Comparison of ENCODE assay signal across 11 cellular contexts in the genomic region with DNA sequence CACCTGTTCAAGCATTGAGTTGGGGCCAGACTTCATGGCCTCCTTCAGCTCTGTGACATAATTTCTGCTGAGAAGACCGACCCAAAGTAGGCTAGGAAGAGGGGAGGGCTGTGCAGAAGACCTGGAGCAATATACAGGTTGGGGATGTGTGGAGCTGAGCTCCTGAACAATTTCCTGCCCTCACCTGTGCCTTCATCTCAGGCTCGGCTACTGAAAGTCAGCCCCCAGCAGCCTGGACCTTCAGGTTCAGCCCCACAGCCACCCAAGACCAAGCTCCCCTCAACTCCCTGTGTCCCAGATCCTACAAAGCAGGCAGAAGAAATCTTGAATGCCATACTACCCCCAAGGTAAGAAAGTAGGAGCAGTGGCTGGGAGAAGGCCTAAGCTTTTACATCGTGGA. TPM values are rescaled to one million over a fixed set of nuclear protein-coding genes. Genes with fewer than 3 reads are reported as not detected.
A peak's percentile ranks its signal among the peaks of the same experiment; 100 is the strongest.
DNase-seq lines count a peak whose midpoint lies in the region; TF ChIP-seq lines count a peak whose summit lies in the region.
"Had no signal": no experiment of that assay in that cellular context is flagged by ENCODE, and none has a peak within 500 bp of the region (broad histone marks: within the 10 kb centered on the region; RNA-seq: fewer than 3 reads in every experiment).

No MANE protein-coding gene starts in this region.

- peak overlapping the region; percentile 83 for H2AK5ac ChIP-seq in neuronal stem cell (ENCODE audit: low read depth, low read length)

- no peak overlapping the region for H3K4ac ChIP-seq in neuronal stem cell (ENCODE audit: low read length)

- peak overlapping the region; percentile 50 for H2BK15ac ChIP-seq in neuronal stem cell (ENCODE audit: low read length)

- peaks cover 12% of the 10 kb centered on the region for H3K79me1 ChIP-seq in neuronal stem cell (ENCODE audit: low read depth, low read length)

- no peak overlapping the region for H2BK5ac ChIP-seq in neuronal stem cell (ENCODE audit: low read length)

- TF ChIP-seq POLR2A in erythroblast (IDR thresholded peaks at IDR 0.05; ENCODE audit: low read length), result no peak

- no peak overlapping the region for H2BK12ac ChIP-seq in neuronal stem cell (ENCODE audit: low read length)

- H3K27me3 ChIP-seq in NT2/D1 (ENCODE audit: insufficient read depth, insufficient read length) (no peaks in the 10 kb centered on the region), neuronal stem cell (ENCODE audit: control insufficient read depth in 3 of 3, insufficient read depth in 3 of 3, low read depth in 1 of 3, low read length in 3 of 3) (no peaks in the 10 kb centered on the region)
- H3K27me3 ChIP-seq: BE2C had no signal

- peak overlapping the region; percentile 64 for H3K27ac ChIP-seq in 22Rv1
- no peak overlapping the region for H3K27ac ChIP-seq in neuronal stem cell (replicated peaks; ENCODE audit: low read length)

- H3K36me3 ChIP-seq in NT2/D1 (ENCODE audit: insufficient read depth, insufficient read length, low read length) (peaks cover 21% of the 10 kb centered on the region), neuronal stem cell (replicated peaks in 1 of 2; ENCODE audit: control insufficient read depth in 2 of 2, insufficient read depth in 2 of 2, low read length in 2 of 2) (peaks cover 13 to 28% of the 10 kb centered on the region in 2 donors)
- H3K36me3 ChIP-seq: BE2C had no signal

- H2BK120ac ChIP-seq in neuronal stem cell (ENCODE audit: low read depth, low read length), result no peak overlapping the region

- no peak overlapping the region for H3K14ac ChIP-seq in neuronal stem cell (ENCODE audit: low read length)

- DNase-seq in NT2/D1 (ENCODE audit: low read depth, low spot score), result no peak
- no peak for DNase-seq in fibroblast of the aortic adventitia (ENCODE audit: low read depth)
- no peak for DNase-seq in neuronal stem cell (ENCODE audit: low spot score)
- no peak for DNase-seq in NCI-H748 (lab: John Stamatoyannopoulos, UW; ENCODE audit: unreplicated experiment)
- DNase-seq in NK-92 (lab: John Stamatoyannopoulos, UW; ENCODE audit: unreplicated experiment), result no peak
- DNase-seq in SKM-1 treated with dmso at 0.1 percent for 144 hours (lab: John Stamatoyannopoulos, UW; ENCODE audit: unreplicated experiment), result no peak
- no peak for DNase-seq in erythroblast (lab: John Stamatoyannopoulos, UW)
- DNase-seq: GF-D8, T-helper 17 cell had no signal

- H3K9me3 ChIP-seq in NT2/D1 (ENCODE audit: insufficient read depth, low read length) (peaks cover 20% of the 10 kb centered on the region; the same call in 1 of the 2 replicates), neuronal stem cell (replicated peaks in 1 of 2; ENCODE audit: control insufficient read depth in 2 of 2, insufficient read depth in 1 of 2, low read depth in 1 of 2, low read length in 2 of 2) (peaks cover 0 to 4% of the 10 kb centered on the region in 2 donors)
- H3K9me3 ChIP-seq: BE2C had no signal

- peak overlapping the region; percentile 87 for H3K4me2 ChIP-seq in neuronal stem cell (ENCODE audit: insufficient read depth, low read length, poor library complexity, severe bottlenecking)

- H3K4me1 ChIP-seq in NT2/D1 (ENCODE audit: insufficient read depth, insufficient read length) (peaks cover 12% of the 10 kb centered on the region), neuronal stem cell (ENCODE audit: control insufficient read depth in 2 of 2, insufficient read depth in 1 of 2, low read depth in 1 of 2, low read length in 2 of 2) (peaks cover 14 to 15% of the 10 kb centered on the region in 2 donors)
- H3K4me1 ChIP-seq: BE2C had no signal

- peak overlapping the region; percentile 60 for H3K18ac ChIP-seq in neuronal stem cell (ENCODE audit: low read length)

- H2AFZ ChIP-seq in neuronal stem cell (ENCODE audit: low read length), result peak overlapping the region; percentile 82

- H3K23ac ChIP-seq in neuronal stem cell (ENCODE audit: low read depth, low read length, poor library complexity), result no peak overlapping the region

- H3K4me3 ChIP-seq in NT2/D1 (ENCODE audit: insufficient read length, low read depth), result peak overlapping the region; percentile 19
- H3K4me3 ChIP-seq in fibroblast of the aortic adventitia (ENCODE audit: low read depth, low read length), result peak overlapping the region; percentile 61
- H3K4me3 ChIP-seq in neuronal stem cell (ENCODE audit: low read length in 2 of 2), result peak overlapping the region; percentile 59 to 82

- TF ChIP-seq CTCF in 22Rv1 (IDR thresholded peaks at IDR 0.05), result no peak
- no peak for TF ChIP-seq CTCF in fibroblast of the aortic adventitia (IDR thresholded peaks at IDR 0.05; ENCODE audit: insufficient read depth, low read length)

- WGBS in neuronal stem cell (ENCODE audit: extremely low coverage in 2 of 2, insufficient read length in 2 of 2, insufficient replicate concordance in 1 of 2), 2 donors, result no CpG with 5 or more reads among the region's 3 CpGs

- H3K9ac ChIP-seq in NT2/D1 (ENCODE audit: insufficient read length, low read depth) (no peak overlapping the region), neuronal stem cell (ENCODE audit: low read depth, low read length, poor library complexity) (peak overlapping the region; percentile 71)

- H4K8ac ChIP-seq in neuronal stem cell (ENCODE audit: low read depth, low read length), result no peak overlapping the region

- no peak overlapping the region for H4K91ac ChIP-seq in neuronal stem cell (ENCODE audit: low read depth, low read length, poor library complexity)

RNA-seq across cellular contexts. Expression of gene DNALI1, which starts 0.7 kb away (rescaled TPM):
- total RNA-seq in fibroblast of the aortic adventitia (ENCODE audit: low replicate concordance), result 7.4 and 13.7 TPM in 2 replicates
- polyA plus RNA-seq in neuronal stem cell (2013, experiment 1 of 2), result 42.8 TPM
- 40.9 TPM for polyA plus RNA-seq in neuronal stem cell (2013, experiment 2 of 2)
- total RNA-seq: T-helper 17 cell had no signal

RNA-seq across cellular contexts. Expression of gene SNIP1, which starts 3.3 kb away (rescaled TPM):
- 12.9 and 23.5 TPM in 2 replicates for total RNA-seq in fibroblast of the aortic adventitia (ENCODE audit: low replicate concordance)
- polyA plus RNA-seq in neuronal stem cell (2013, experiment 1 of 2), result 5.4 TPM
- polyA plus RNA-seq in neuronal stem cell (2013, experiment 2 of 2), result 6.2 TPM

RNA-seq across cellular contexts. Expression of gene GNL2, which starts 38.3 kb away (rescaled TPM):
- total RNA-seq in fibroblast of the aortic adventitia (ENCODE audit: low replicate concordance), result 72.7 and 75.5 TPM in 2 replicates
- 125 TPM for polyA plus RNA-seq in neuronal stem cell (2013, experiment 1 of 2)
- polyA plus RNA-seq in neuronal stem cell (2013, experiment 2 of 2), result 124 TPM

RNA-seq across cellular contexts. Expression of gene MEAF6, which starts 42.8 kb away (rescaled TPM):
- total RNA-seq in fibroblast of the aortic adventitia (ENCODE audit: low replicate concordance), result 17.6 and 84.5 TPM in 2 replicates
- polyA plus RNA-seq in neuronal stem cell (2013, experiment 1 of 2), result 64.9 TPM
- 65.6 TPM for polyA plus RNA-seq in neuronal stem cell (2013, experiment 2 of 2)

Comparison
In these comparisons a context has a peak if more than half of its experiments do, and no peak if none do; other contexts are left out.
1. H3K4me3 ChIP-seq: peak in every context shown above with its lines; median percentile 70 in neuronal stem cell; 61 in fibroblast of the aortic adventitia; 19 in NT2/D1.